In genomic region chr2:219280682-219281081, GRCh38 we compare ENCODE assay signal across 2 cellular contexts.
TF ChIP-seq lines count a peak whose summit lies in the region.

No MANE protein-coding gene starts in this region.

TF ChIP-seq in HCT116, 20 proteins besides CTCF, POLR2A, EP300 and RAD21 (continued from another document):
- TF ChIP-seq ATF3 (IDR thresholded peaks at IDR 0.05), result no peak
- TF ChIP-seq ZBTB33 (IDR thresholded peaks at IDR 0.05; ENCODE audit: extremely low read depth, insufficient replicate concordance, low read length), result no peak
- no peak for TF ChIP-seq CBX3 (IDR thresholded peaks at IDR 0.05; ENCODE audit: low read depth)
- no peak for TF ChIP-seq ZNF274 (IDR thresholded peaks at IDR 0.05; ENCODE audit: low read depth, low read length)
TF ChIP-seq in HCT116: peak in this region for 0.

TF ChIP-seq in neural cell, 6 proteins besides CTCF, POLR2A, EP300 and RAD21 (continued from another document):
- TF ChIP-seq REST (IDR thresholded peaks at IDR 0.05; ENCODE audit: borderline replicate concordance), result no peak
- no peak for TF ChIP-seq EZH2 (IDR thresholded peaks at IDR 0.05; ENCODE audit: borderline replicate concordance, insufficient read depth, low read length, poor library complexity, severe bottlenecking)
- TF ChIP-seq TAF1 (IDR thresholded peaks at IDR 0.05; ENCODE audit: low read depth), result no peak
